In the genomic region with DNA sequence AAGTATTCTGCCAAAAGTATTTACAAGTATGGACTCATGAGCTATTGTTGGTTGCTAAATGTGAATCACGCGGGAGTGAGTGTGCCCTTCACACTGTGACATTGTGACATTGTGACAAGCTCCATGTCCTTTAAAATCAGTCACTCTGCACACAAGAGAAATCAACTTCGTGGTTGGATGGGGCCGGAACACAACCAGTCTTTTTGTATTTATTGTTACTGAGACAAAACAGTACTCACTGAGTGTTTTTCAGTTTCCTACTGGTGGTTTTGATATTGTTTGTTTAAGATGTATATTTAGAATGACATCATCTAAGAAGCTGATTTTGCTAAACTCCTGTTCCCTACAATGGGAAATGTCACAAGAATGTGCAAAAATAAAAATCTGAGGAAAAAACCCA, we compare ENCODE assay signal across 11 cellular contexts. TPM values are rescaled to one million over a fixed set of nuclear protein-coding genes. Genes with fewer than 3 reads are reported as not detected.
DNase-seq lines count a peak whose midpoint lies in the region; ATAC-seq and TF ChIP-seq lines count a peak whose summit lies in the region.
"Had no signal": no experiment of that assay in that cellular context is flagged by ENCODE, and none has a peak within 500 bp of the region (broad histone marks: within the 10 kb centered on the region; RNA-seq: fewer than 3 reads in every experiment).

No MANE protein-coding gene starts in this region.

- H3K36me3 ChIP-seq in right atrium auricular region: peaks cover 81% of the 10 kb centered on the region

- no peak overlapping the region for H3K4me3 Mint-ChIP-seq in activated naive CD8-positive, alpha-beta T cell treated with anti-CD3 and anti-CD28 coated beads, Interleukin-2, amount 50 U/mL, for 24 hours
- H3K4me3 Mint-ChIP-seq: activated naive CD4-positive, alpha-beta T cell treated with anti-CD3 and anti-CD28 coated beads, Interleukin-2, amount 10 ng/mL, durations not matched to agents 7 days and 5 days; neural crest cell had no signal

- H3K27ac ChIP-seq in right atrium auricular region: peak overlapping the region; percentile 52 to 70

- H3K27me3 ChIP-seq in right atrium auricular region: no peaks in the 10 kb centered on the region

- H3K27ac Mint-ChIP-seq in activated naive CD8-positive, alpha-beta T cell treated with anti-CD3 and anti-CD28 coated beads, Interleukin-2, amount 50 U/mL, for 24 hours: no peak overlapping the region
- H3K27ac Mint-ChIP-seq: activated naive CD4-positive, alpha-beta T cell treated with anti-CD3 and anti-CD28 coated beads, Interleukin-2, amount 10 ng/mL, durations not matched to agents 7 days and 5 days had no signal

- no peaks in the 10 kb centered on the region for H3K36me3 Mint-ChIP-seq in activated naive CD8-positive, alpha-beta T cell treated with anti-CD3 and anti-CD28 coated beads, Interleukin-2, amount 50 U/mL, for 24 hours (ENCODE audit: low read depth)
- H3K36me3 Mint-ChIP-seq: activated naive CD4-positive, alpha-beta T cell treated with anti-CD3 and anti-CD28 coated beads, Interleukin-2, amount 10 ng/mL, durations not matched to agents 7 days and 5 days had no signal

- peaks cover 7% of the 10 kb centered on the region for H3K4me1 Mint-ChIP-seq in activated naive CD8-positive, alpha-beta T cell treated with anti-CD3 and anti-CD28 coated beads, Interleukin-2, amount 50 U/mL, for 24 hours
- H3K4me1 Mint-ChIP-seq: activated naive CD4-positive, alpha-beta T cell treated with anti-CD3 and anti-CD28 coated beads, Interleukin-2, amount 10 ng/mL, durations not matched to agents 7 days and 5 days had no signal

- H3K9me3 Mint-ChIP-seq in activated naive CD8-positive, alpha-beta T cell treated with anti-CD3 and anti-CD28 coated beads, Interleukin-2, amount 50 U/mL, for 24 hours: no peaks in the 10 kb centered on the region
- H3K9me3 Mint-ChIP-seq: activated naive CD4-positive, alpha-beta T cell treated with anti-CD3 and anti-CD28 coated beads, Interleukin-2, amount 10 ng/mL, durations not matched to agents 7 days and 5 days; neural crest cell had no signal

- ATAC-seq in GM18520 (IDR thresholded peaks at IDR 0.05; ENCODE audit: unreplicated experiment) (peak; percentile 55), GM21529 (IDR thresholded peaks at IDR 0.05; ENCODE audit: unreplicated experiment) (peak; percentile 80), HG03460 (IDR thresholded peaks at IDR 0.05; ENCODE audit: unreplicated experiment) (peak; percentile 70), HG03439 (IDR thresholded peaks at IDR 0.05; ENCODE audit: unreplicated experiment) (no peak)
- no peak for ATAC-seq in activated naive CD8-positive, alpha-beta T cell treated with anti-CD3 and anti-CD28 coated beads, Interleukin-2, amount 50 U/mL, for 24 hours

- TF ChIP-seq CTCF in right atrium auricular region (IDR thresholded peaks at IDR 0.05): no peak

- H3K4me3 ChIP-seq in right atrium auricular region: no peak overlapping the region

- no peaks in the 10 kb centered on the region for H3K27me3 Mint-ChIP-seq in activated naive CD8-positive, alpha-beta T cell treated with anti-CD3 and anti-CD28 coated beads, Interleukin-2, amount 50 U/mL, for 24 hours

- no peaks in the 10 kb centered on the region for H3K9me3 ChIP-seq in right atrium auricular region

- H3K4me1 ChIP-seq in right atrium auricular region: peaks cover 0 to 41% of the 10 kb centered on the region in 2 donors

- DNase-seq in right atrium auricular region (ENCODE audit: low spot score) (no peak), UCSD-AML1 (lab: John Stamatoyannopoulos, UW; ENCODE audit: unreplicated experiment) (no peak), mucosa of gallbladder (ENCODE audit: low spot score) (no peak)
- DNase-seq in activated naive CD8-positive, alpha-beta T cell treated with anti-CD3 and anti-CD28 coated beads, Interleukin-2, amount 50 U/mL, for 24 hours: no peak
- DNase-seq: activated naive CD4-positive, alpha-beta T cell treated with anti-CD3 and anti-CD28 coated beads, Interleukin-2, amount 10 ng/mL, durations not matched to agents 7 days and 5 days; SHP77 had no signal

RNA-seq across cellular contexts. Expression of a gene that starts 30.3 kb away (rescaled TPM):
- total RNA-seq in right atrium auricular region (100 to 1,000 TPM; 211 to 258 TPM), mucosa of gallbladder (167 TPM)

Comparison
In these comparisons a context has a peak if more than half of its experiments do, and no peak if none do; other contexts are left out.
1. ATAC-seq: peak in GM18520 (single experiment), GM21529 (single experiment) and HG03460 (single experiment); none in activated naive CD8-positive, alpha-beta T cell treated with anti-CD3 and anti-CD28 coated beads, Interleukin-2, amount 50 U/mL, for 24 hours (single experiment) and HG03439 (single experiment).